ENCODE assay signal across 8 cellular contexts in the genomic region with DNA sequence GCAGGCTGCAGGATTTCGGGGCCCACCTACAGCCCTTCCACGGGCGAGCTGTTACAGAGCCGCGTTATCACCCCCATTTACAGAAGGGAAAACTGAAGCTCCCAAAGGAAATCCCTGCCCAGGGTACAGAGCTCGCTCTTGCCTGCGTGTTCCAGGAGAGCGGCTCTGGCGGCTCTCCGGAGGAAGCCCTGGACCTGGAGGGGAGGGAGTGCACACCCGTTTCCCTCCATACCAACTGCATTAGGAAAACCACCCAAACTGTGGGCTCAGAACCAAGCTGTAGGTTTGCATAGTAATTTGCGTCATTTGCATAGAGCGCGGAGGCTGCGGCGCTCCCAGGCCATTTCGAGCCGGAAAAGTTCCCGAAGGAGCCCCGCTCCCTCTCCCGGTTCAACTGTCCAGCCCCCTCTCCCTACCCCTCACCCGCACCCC. TPM values are rescaled to one million over a fixed set of nuclear protein-coding genes. Genes with fewer than 3 reads are reported as not detected.
DNase-seq lines count a peak whose midpoint lies in the region; ATAC-seq and TF ChIP-seq lines count a peak whose summit lies in the region.

No MANE protein-coding gene starts in this region.

- TF ChIP-seq CTCF in GM10248 (IDR thresholded peaks at IDR 0.05; ENCODE audit: control extremely low read depth, extremely low read depth, low read depth, missing control alignments) = no peak

- H3K4me3 ChIP-seq in SJSA1 = peak overlapping the region; percentile 52
- peak overlapping the region; percentile 53 for H3K4me3 ChIP-seq in endocrine pancreas (ENCODE audit: control insufficient read depth, insufficient read depth, low read length)

- DNase-seq in stimulated activated CD4-positive, alpha-beta T cell treated with anti-CD3 and anti-CD28 coated beads, Interleukin-1b, Interleukin-23, amount 100 ng/mL, for 48 hours = peak; percentile 27
- DNase-seq in stimulated activated CD4-positive, alpha-beta T cell treated with anti-CD3 and anti-CD28 coated beads, Interleukin-15, amount 100 ng/mL, for 24 hours = no peak
- DNase-seq in SJSA1 (ENCODE audit: low read depth in 1 of 2, low spot score in 2 of 2) = no peak
- DNase-seq in myocyte (ENCODE audit: low read depth) = peak; percentile 55
- DNase-seq in SHP77 treated with DMSO at 0.1 percent for 48 hours (lab: John Stamatoyannopoulos, UW) = no peak
- DNase-seq in GM10248 (ENCODE audit: extremely low spot score) = no peak

- H3K4me1 ChIP-seq in SJSA1 (replicated peaks) (peaks cover 15% of the 10 kb centered on the region), endocrine pancreas (ENCODE audit: control insufficient read depth, insufficient read depth, low read length) (no peaks in the 10 kb centered on the region)

- H3K36me3 ChIP-seq in SJSA1 (peaks cover 29% of the 10 kb centered on the region), endocrine pancreas (ENCODE audit: control insufficient read depth, insufficient read depth, low read length) (no peaks in the 10 kb centered on the region)

- ATAC-seq in HG03108 (IDR thresholded peaks at IDR 0.05; ENCODE audit: unreplicated experiment) = peak; percentile 13

- POLR2A ChIA-PET in GM10248 (lab: Yijun Ruan, JAX) = interaction anchor here (0.6 to 1.0 kb wide), 3 partner anchors 27 to 113 kb away, joined by 4 to 5 read pairs (median 4); no protein-coding TSS in a partner anchor

- peak overlapping the region; percentile 54 for H3K9ac ChIP-seq in endocrine pancreas (ENCODE audit: control insufficient read depth, insufficient read depth, low read length)

- H3K27me3 ChIP-seq in SJSA1 (replicated peaks) (no peaks in the 10 kb centered on the region), endocrine pancreas (ENCODE audit: control insufficient read depth, insufficient read depth, low read length) (no peaks in the 10 kb centered on the region)

- CTCF ChIA-PET in GM10248 (lab: Yijun Ruan, JAX) = interaction anchor here (0.7 to 4.5 kb wide), 53 partner anchors 10 to 606 kb away, joined by 3 to 87 read pairs (median 4); a partner anchor contains a TSS

- H3K9me3 ChIP-seq in SJSA1 (replicated peaks) (no peaks in the 10 kb centered on the region), endocrine pancreas (ENCODE audit: control insufficient read depth, low read length) (no peaks in the 10 kb centered on the region)

- peak overlapping the region; percentile 83 for H3K27ac ChIP-seq in SJSA1

RNA-seq across cellular contexts. Expression of a gene that starts 24.7 kb away (rescaled TPM):
- total RNA-seq in SJSA1 (2014; rRNA removed; shearing (Covaris generic)) = 15.4 and 15.8 TPM in 2 replicates
- total RNA-seq in myocyte = 15.8 and 20.2 TPM in 2 replicates
- 49.9 TPM for polyA plus RNA-seq in myocyte (2012)

RNA-seq across cellular contexts. Expression of a gene that starts 27.0 kb away (rescaled TPM):
- total RNA-seq in SJSA1 (2014; rRNA removed; shearing (Covaris generic)) = 40.3 and 64.0 TPM in 2 replicates
- 8.9 and 9.7 TPM in 2 replicates for total RNA-seq in myocyte
- 4.7 TPM for polyA plus RNA-seq in myocyte (2012)

Comparison
In these comparisons a context has a peak if more than half of its experiments do, and no peak if none do; other contexts are left out.
1. DNase-seq: peak in stimulated activated CD4-positive, alpha-beta T cell treated with anti-CD3 and anti-CD28 coated beads, Interleukin-1b, Interleukin-23, amount 100 ng/mL, for 48 hours (single experiment) and myocyte (single experiment); none in stimulated activated CD4-positive, alpha-beta T cell treated with anti-CD3 and anti-CD28 coated beads, Interleukin-15, amount 100 ng/mL, for 24 hours (single experiment), SJSA1 (0 of 2), SHP77 treated with DMSO at 0.1 percent for 48 hours (single experiment) and GM10248 (single experiment).